16 cellular contexts compared by ENCODE assay signal in genomic region chr14:70148911-70149675, GRCh38. TPM values are rescaled to one million over a fixed set of nuclear protein-coding genes. Genes with fewer than 3 reads are reported as not detected.
"Had no signal": no experiment of that assay in that cellular context is flagged by ENCODE, and none has a peak within 500 bp of the region (broad histone marks: within the 10 kb centered on the region; RNA-seq: fewer than 3 reads in every experiment).

No MANE protein-coding gene starts in this region.

- H3K4me3 Mint-ChIP-seq: activated CD8-positive, alpha-beta T cell treated with anti-CD3 and anti-CD28 coated beads for 36 hours; activated naive CD8-positive, alpha-beta T cell treated with anti-CD3 and anti-CD28 coated beads, Interleukin-2, amount 50 U/mL, for 24 hours; nephron progenitor cell had no signal

- H3K36me3 ChIP-seq: ascending aorta, esophagus muscularis mucosa, prostate gland had no signal

- H3K27ac Mint-ChIP-seq: activated CD8-positive, alpha-beta T cell treated with anti-CD3 and anti-CD28 coated beads for 36 hours; activated naive CD8-positive, alpha-beta T cell treated with anti-CD3 and anti-CD28 coated beads, Interleukin-2, amount 50 U/mL, for 24 hours had no signal

- ATAC-seq: activated CD8-positive, alpha-beta T cell treated with anti-CD3 and anti-CD28 coated beads for 36 hours; activated naive CD8-positive, alpha-beta T cell treated with anti-CD3 and anti-CD28 coated beads, Interleukin-2, amount 50 U/mL, for 24 hours; left lobe of liver; sciatic nerve had no signal

- H3K4me1 Mint-ChIP-seq: activated naive CD8-positive, alpha-beta T cell treated with anti-CD3 and anti-CD28 coated beads, Interleukin-2, amount 50 U/mL, for 24 hours had no signal

- H3K27me3 ChIP-seq: ascending aorta had no signal

- H3K27ac ChIP-seq: ascending aorta, esophagus muscularis mucosa, prostate gland had no signal

- H3K9me3 ChIP-seq: ascending aorta, esophagus muscularis mucosa, prostate gland had no signal

- H3K4me3 ChIP-seq: ascending aorta, esophagus muscularis mucosa, prostate gland had no signal

- DNase-seq: activated CD8-positive, alpha-beta memory T cell treated with anti-CD3 and anti-CD28 coated beads, Interleukin-2, amount 50 U/mL, for 48 hours; activated CD8-positive, alpha-beta T cell treated with anti-CD3 and anti-CD28 coated beads for 36 hours; activated naive CD4-positive, alpha-beta T cell; activated naive CD8-positive, alpha-beta T cell treated with anti-CD3 and anti-CD28 coated beads, Interleukin-2, amount 50 U/mL, for 24 hours; nephron progenitor cell; stimulated activated CD4-positive, alpha-beta T cell treated with anti-CD3 and anti-CD28 coated beads, Interleukin-12 subunit alpha, Interleukin-12 subunit beta, amount 100 ng/mL, for 4 hours; stimulated activated CD4-positive, alpha-beta T cell treated with anti-CD3 and anti-CD28 coated beads, Interleukin-2, amount 100 ng/mL, for 48 hours; stimulated activated naive CD4-positive, alpha-beta T cell treated with Interleukin-2 at 50 U/mL for 16 hours; T-helper 9 cell; trophoblast cell had no signal

- H3K9me3 Mint-ChIP-seq: activated CD8-positive, alpha-beta T cell treated with anti-CD3 and anti-CD28 coated beads for 36 hours; activated naive CD8-positive, alpha-beta T cell treated with anti-CD3 and anti-CD28 coated beads, Interleukin-2, amount 50 U/mL, for 24 hours; nephron progenitor cell had no signal

- H3K4me1 ChIP-seq: ascending aorta, esophagus muscularis mucosa, prostate gland had no signal

RNA-seq across cellular contexts. Expression of gene SLC8A3, which starts 39.7 kb away (rescaled TPM):
- total RNA-seq: ascending aorta, fibroblast of villous mesenchyme had no signal
